In the genomic region with DNA sequence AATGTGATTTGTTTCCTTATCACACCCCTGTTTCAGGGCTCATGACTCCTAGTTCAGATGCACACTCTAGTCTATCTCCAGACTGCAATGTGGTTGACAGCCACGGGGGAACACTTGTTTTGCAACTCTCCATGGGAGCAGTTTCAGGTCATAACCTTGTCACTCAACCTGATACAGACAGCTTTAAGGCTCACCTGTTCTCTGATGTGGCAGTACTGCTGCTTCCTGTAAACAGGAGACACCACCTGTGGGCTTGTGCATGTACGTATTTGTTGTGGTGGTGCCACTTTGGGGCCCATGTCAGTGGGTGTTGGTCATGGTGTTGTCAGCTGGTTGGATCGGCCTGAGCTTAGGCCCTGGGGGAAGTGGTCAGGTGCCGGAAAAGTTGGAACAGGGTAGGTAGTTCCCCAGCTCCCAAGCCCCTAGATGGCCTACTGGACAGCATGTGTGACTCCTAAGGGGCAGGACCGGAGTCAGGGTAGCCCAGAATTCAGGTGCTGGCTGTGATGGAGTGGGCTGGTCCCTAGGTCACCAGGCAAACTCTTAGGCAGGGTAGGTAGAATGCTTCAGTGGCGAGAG, we compare ENCODE assay signal across 13 cellular contexts. TPM values are rescaled to one million over a fixed set of nuclear protein-coding genes. Genes with fewer than 3 reads are reported as not detected.
DNase-seq lines count a peak whose midpoint lies in the region; ATAC-seq, FAIRE-seq and TF ChIP-seq lines count a peak whose summit lies in the region.
"Had no signal": no experiment of that assay in that cellular context is flagged by ENCODE, and none has a peak within 500 bp of the region (broad histone marks: within the 10 kb centered on the region; RNA-seq: fewer than 3 reads in every experiment).

No MANE protein-coding gene starts in this region.

- no peak overlapping the region for H3K9ac ChIP-seq in kidney (ENCODE audit: low read length in 2 of 2)

- peak; percentile 77 to 80 for ATAC-seq in activated T-cell treated with anti-CD3 and anti-CD28 coated beads, Interleukin-2, amount 50 U/mL, for 72 hours (replicated peaks in 1 of 2)
- ATAC-seq in left ventricle myocardium superior: no peak

- no peak overlapping the region for H3K27ac Mint-ChIP-seq in activated T-cell treated with anti-CD3 and anti-CD28 coated beads, Interleukin-2, amount 50 U/mL, for 72 hours

- H3K9me3 Mint-ChIP-seq in activated T-cell treated with anti-CD3 and anti-CD28 coated beads, Interleukin-2, amount 50 U/mL, for 72 hours: no peaks in the 10 kb centered on the region

- H3K36me3 ChIP-seq in kidney (ENCODE audit: control insufficient read depth in 1 of 2, insufficient read depth in 2 of 2, low read length in 2 of 2): no peaks in the 10 kb centered on the region

- H3K9me3 ChIP-seq in kidney (ENCODE audit: control insufficient read depth in 1 of 2, low read length in 2 of 2): no peaks in the 10 kb centered on the region
- H3K9me3 ChIP-seq: testis had no signal

- H3K36me3 Mint-ChIP-seq in activated T-cell treated with anti-CD3 and anti-CD28 coated beads, Interleukin-2, amount 50 U/mL, for 72 hours (ENCODE audit: insufficient read depth in 2 of 2): no peaks in the 10 kb centered on the region

- no peak overlapping the region for H3K4me3 Mint-ChIP-seq in activated T-cell treated with anti-CD3 and anti-CD28 coated beads, Interleukin-2, amount 50 U/mL, for 72 hours

- H3K27me3 Mint-ChIP-seq in activated T-cell treated with anti-CD3 and anti-CD28 coated beads, Interleukin-2, amount 50 U/mL, for 72 hours (ENCODE audit: low read depth): peaks cover 7% of the 10 kb centered on the region

- H3K4me3 ChIP-seq in kidney (ENCODE audit: low read length in 2 of 2): no peak overlapping the region
- H3K4me3 ChIP-seq: testis had no signal

- intact Hi-C loops in kidney (cut with DNase I): no loop called here
- intact Hi-C loops in left ventricle myocardium superior (cut with micrococcal nuclease): no loop called here

- H3K27ac ChIP-seq in kidney (ENCODE audit: low read depth in 2 of 2, low read length in 2 of 2): no peak overlapping the region
- H3K27ac ChIP-seq: HL-60, testis had no signal

- no peaks in the 10 kb centered on the region for H3K4me1 ChIP-seq in kidney (ENCODE audit: control insufficient read depth in 1 of 2, insufficient read depth in 1 of 2, low read depth in 1 of 2, low read length in 2 of 2)
- H3K4me1 ChIP-seq: testis had no signal

- FAIRE-seq in kidney (lab: Jason Lieb, UNC) (no peak), RCC 7860 (lab: Jason Lieb, UNC) (no peak)
- FAIRE-seq: endometrium had no signal

- DNase-seq in COLO668 (lab: John Stamatoyannopoulos, UW; ENCODE audit: unreplicated experiment) (peak; percentile 9), HuH-7 (ENCODE audit: low spot score) (peak; percentile 11), kidney (peak; percentile 45), glomerular visceral epithelial cell (ENCODE audit: extremely low spot score) (no peak), left ventricle myocardium superior (no peak), RCC 7860 (ENCODE audit: low spot score) (no peak)
- peak in 1 of 2 donors; percentile 6 for DNase-seq in activated T-cell treated with anti-CD3 and anti-CD28 coated beads, Interleukin-2, amount 50 U/mL, for 72 hours
- DNase-seq: NCI-H345, SIG-M5 had no signal

- peaks cover 18% of the 10 kb centered on the region for H3K4me1 Mint-ChIP-seq in activated T-cell treated with anti-CD3 and anti-CD28 coated beads, Interleukin-2, amount 50 U/mL, for 72 hours (ENCODE audit: low read depth)

- no peak for TF ChIP-seq CTCF in kidney (IDR thresholded peaks at IDR 0.05; ENCODE audit: borderline replicate concordance, extremely low read depth, insufficient read depth)

RNA-seq across cellular contexts. Expression of a gene that starts 46.2 kb away (rescaled TPM):
- not detected for total RNA-seq in activated T-cell treated with anti-CD3 and anti-CD28 coated beads, Interleukin-2, amount 50 U/mL, for 72 hours
- total RNA-seq in kidney: not detected
- polyA plus RNA-seq in kidney (ENCODE audit: insufficient read depth, low read depth, low replicate concordance): not detected
- not detected for total RNA-seq in left ventricle myocardium superior
- total RNA-seq: posterior vena cava had no signal

Comparison
In these comparisons a context has a peak if more than half of its experiments do, and no peak if none do; other contexts are left out.
1. DNase-seq: peak in COLO668 (single experiment), HuH-7 (single experiment) and kidney (single experiment); none in glomerular visceral epithelial cell (single experiment), left ventricle myocardium superior (single experiment) and RCC 7860 (single experiment).